ENCODE assay signal across 1 cellular context in genomic region chr3:187811580-187812250, GRCh38.
TF ChIP-seq lines count a peak whose summit lies in the region.

No MANE protein-coding gene starts in this region.

TF ChIP-seq in K562, 482 proteins besides CTCF, POLR2A, EP300 and RAD21 (continued from another document):
- TF ChIP-seq THRA (IDR thresholded peaks at IDR 0.05), result no peak
